In genomic region chr4:11384077-11384476, GRCh38 we compare ENCODE assay signal across 3 cellular contexts. TPM values are rescaled to one million over a fixed set of nuclear protein-coding genes. Genes with fewer than 3 reads are reported as not detected.
"Had no signal": no experiment of that assay in that cellular context is flagged by ENCODE, and none has a peak within 500 bp of the region (broad histone marks: within the 10 kb centered on the region; RNA-seq: fewer than 3 reads in every experiment).

No MANE protein-coding gene starts in this region.

RNA-seq across cellular contexts. Expression of gene HS3ST1, which starts 44.6 kb away (rescaled TPM):
- total RNA-seq: HepG2, IMR-90 had no signal
- polyA plus RNA-seq: HepG2, SK-N-SH had no signal
